In the genomic region with DNA sequence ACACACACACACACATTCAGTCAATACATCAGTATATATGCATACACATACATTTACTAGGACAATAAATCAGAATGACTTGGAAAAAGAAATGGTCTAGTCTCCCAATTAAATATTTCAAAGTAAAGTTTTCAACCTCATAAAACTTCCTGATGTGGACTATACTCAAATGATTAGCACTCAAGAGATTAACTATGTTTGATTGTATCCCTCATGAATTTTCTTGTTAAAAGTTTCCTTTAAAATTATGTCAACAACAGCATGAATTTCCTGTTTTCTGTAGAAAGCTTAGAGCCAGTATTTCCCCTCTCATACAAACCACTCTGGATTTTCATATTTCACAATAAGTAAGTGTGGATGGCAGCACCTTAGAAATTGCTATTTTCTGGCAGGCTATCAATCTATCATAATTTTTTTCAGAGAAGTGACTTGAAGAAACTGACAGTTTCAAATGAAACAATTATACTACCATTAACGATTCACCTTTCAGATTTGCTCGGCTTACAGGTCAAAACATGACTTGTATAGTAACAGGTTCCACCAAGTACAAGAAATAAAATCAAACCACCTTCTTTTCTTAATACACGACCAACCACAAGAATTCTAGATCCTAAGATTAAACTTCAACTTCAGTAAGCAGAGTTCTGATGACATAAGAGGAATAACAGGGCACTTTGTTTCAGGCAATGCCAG, we compare ENCODE assay signal across 10 cellular contexts. TPM values are rescaled to one million over a fixed set of nuclear protein-coding genes. Genes with fewer than 3 reads are reported as not detected.
A peak's percentile ranks its signal among the peaks of the same experiment; 100 is the strongest.
DNase-seq lines count a peak whose midpoint lies in the region; FAIRE-seq and TF ChIP-seq lines count a peak whose summit lies in the region.
"Had no signal": no experiment of that assay in that cellular context is flagged by ENCODE, and none has a peak within 500 bp of the region (broad histone marks: within the 10 kb centered on the region; RNA-seq: fewer than 3 reads in every experiment).

No MANE protein-coding gene starts in this region.

- no peak overlapping the region for H3K4me3 Mint-ChIP-seq in activated naive CD4-positive, alpha-beta T cell treated with anti-CD3 and anti-CD28 coated beads, Interleukin-2, amount 10 ng/mL, durations not matched to agents 7 days and 5 days
- H3K4me3 Mint-ChIP-seq in activated T-helper 2 cell treated with anti-CD3 and anti-CD28 coated beads, Interferon-gamma antibody, Interleukin-2, Interleukin-4, amounts not matched to agents 10 μg/mL and 5 μg/mL and 100 μg/mL, durations not matched to agents 14 hours and 24 hours and 36 hours (ENCODE audit: low read depth) = peak overlapping the region; percentile 8

- H3K27ac Mint-ChIP-seq in activated naive CD4-positive, alpha-beta T cell treated with anti-CD3 and anti-CD28 coated beads, Interleukin-2, amount 10 ng/mL, durations not matched to agents 7 days and 5 days = peak overlapping the region; percentile 64
- peak overlapping the region; percentile 72 for H3K27ac Mint-ChIP-seq in activated T-helper 2 cell treated with anti-CD3 and anti-CD28 coated beads, Interferon-gamma antibody, Interleukin-2, Interleukin-4, amounts not matched to agents 10 μg/mL and 5 μg/mL and 100 μg/mL, durations not matched to agents 14 hours and 24 hours and 36 hours

- no peak overlapping the region for H2AFZ ChIP-seq in keratinocyte (ENCODE audit: control insufficient read depth, low read length)

- H3K9me3 Mint-ChIP-seq in activated naive CD4-positive, alpha-beta T cell treated with anti-CD3 and anti-CD28 coated beads, Interleukin-2, amount 10 ng/mL, durations not matched to agents 7 days and 5 days = no peaks in the 10 kb centered on the region
- H3K9me3 Mint-ChIP-seq in activated T-helper 2 cell treated with anti-CD3 and anti-CD28 coated beads, Interferon-gamma antibody, Interleukin-2, Interleukin-4, amounts not matched to agents 10 μg/mL and 5 μg/mL and 100 μg/mL, durations not matched to agents 14 hours and 24 hours and 36 hours = no peaks in the 10 kb centered on the region

- CTCF ChIA-PET in activated naive CD4-positive, alpha-beta T cell treated with anti-CD3 and anti-CD28 coated beads, Interleukin-2, amount 10 ng/mL, durations not matched to agents 7 days and 5 days (lab: Charles Lee) = interaction anchor here (1.1 kb wide), 1 partner anchor 47 kb away, joined by 3 read pairs; no protein-coding TSS in a partner anchor

- FAIRE-seq in keratinocyte (lab: Jason Lieb, UNC) = peak; percentile 5

- H3K27me3 ChIP-seq in keratinocyte (ENCODE audit: control insufficient read depth, extremely low read depth, insufficient read depth, low read length) = no peaks in the 10 kb centered on the region

- H3K27me3 Mint-ChIP-seq in activated naive CD4-positive, alpha-beta T cell treated with anti-CD3 and anti-CD28 coated beads, Interleukin-2, amount 10 ng/mL, durations not matched to agents 7 days and 5 days = no peaks in the 10 kb centered on the region
- H3K27me3 Mint-ChIP-seq in activated T-helper 2 cell treated with anti-CD3 and anti-CD28 coated beads, Interferon-gamma antibody, Interleukin-2, Interleukin-4, amounts not matched to agents 10 μg/mL and 5 μg/mL and 100 μg/mL, durations not matched to agents 14 hours and 24 hours and 36 hours (ENCODE audit: low read depth) = no peaks in the 10 kb centered on the region

- H3K27ac ChIP-seq in keratinocyte (ENCODE audit: control insufficient read depth, insufficient read depth, low read length) (peak overlapping the region; percentile 36), urinary bladder (ENCODE audit: low read depth) (peak overlapping the region; percentile 10)

- no peak for DNase-seq in activated naive CD4-positive, alpha-beta T cell treated with anti-CD3 and anti-CD28 coated beads, Interleukin-2, amount 10 ng/mL, durations not matched to agents 7 days and 5 days
- no peak for DNase-seq in activated naive CD4-positive, alpha-beta T cell treated with anti-CD3 and anti-CD28 coated beads, Interleukin-2, amount 50 U/mL, for 16 hours
- no peak for DNase-seq in activated T-helper 2 cell treated with anti-CD3 and anti-CD28 coated beads, Interferon-gamma antibody, Interleukin-2, Interleukin-4, amounts not matched to agents 10 μg/mL and 5 μg/mL and 100 μg/mL, durations not matched to agents 14 hours and 24 hours and 36 hours (ENCODE audit: low spot score)
- DNase-seq in keratinocyte (ENCODE audit: low read depth, low spot score) (no peak), NCI-H2107 treated with DMSO at 0.1 percent for 48 hours (lab: John Stamatoyannopoulos, UW; ENCODE audit: unreplicated experiment) (no peak), AML-193 (lab: John Stamatoyannopoulos, UW) (no peak), SK-N-DZ (ENCODE audit: low spot score) (no peak)
- DNase-seq: NCI-H2029 had no signal

- no peaks in the 10 kb centered on the region for H3K9me1 ChIP-seq in keratinocyte (ENCODE audit: control insufficient read depth, extremely low read depth, insufficient read depth, low read length)

- no peaks in the 10 kb centered on the region for H3K9me3 ChIP-seq in keratinocyte (ENCODE audit: control insufficient read depth, low read depth, low read length)

- H3K9ac ChIP-seq in keratinocyte (ENCODE audit: control insufficient read depth, extremely low read depth, insufficient read depth, low read length) = no peak overlapping the region

- WGBS in urinary bladder = 68% methylated on average over 3 of the region's 3 CpGs

- H3K36me3 Mint-ChIP-seq in activated naive CD4-positive, alpha-beta T cell treated with anti-CD3 and anti-CD28 coated beads, Interleukin-2, amount 10 ng/mL, durations not matched to agents 7 days and 5 days = peaks cover 46% of the 10 kb centered on the region
- H3K36me3 Mint-ChIP-seq in activated T-helper 2 cell treated with anti-CD3 and anti-CD28 coated beads, Interferon-gamma antibody, Interleukin-2, Interleukin-4, amounts not matched to agents 10 μg/mL and 5 μg/mL and 100 μg/mL, durations not matched to agents 14 hours and 24 hours and 36 hours (ENCODE audit: low read depth) = peaks cover 74% of the 10 kb centered on the region

- intact Hi-C loops in activated T-helper 2 cell treated with anti-CD3 and anti-CD28 coated beads, Interferon-gamma antibody, Interleukin-2, Interleukin-4, amounts not matched to agents 10 μg/mL and 5 μg/mL and 100 μg/mL, durations not matched to agents 14 hours and 24 hours and 36 hours (cut with micrococcal nuclease) = loop anchor here (1.0 kb wide), 1 partner anchor 20 kb away; no protein-coding TSS in a partner anchor

- TF ChIP-seq CTCF in keratinocyte (optimal IDR thresholded peaks at IDR 0.05 in 1 of 3, IDR thresholded peaks at IDR 0.05 in 1 of 3, conservative IDR thresholded peaks at IDR 0.05 in 1 of 3; ENCODE audit: extremely low read depth in 1 of 3, insufficient read depth in 2 of 3, low read length in 3 of 3) = no peak

- no peak overlapping the region for H3K4me3 ChIP-seq in keratinocyte (ENCODE audit: control insufficient read depth in 2 of 3, extremely low read depth in 1 of 3, insufficient read depth in 2 of 3, low read depth in 1 of 3, low read length in 3 of 3)
- H3K4me3 ChIP-seq in urinary bladder (ENCODE audit: low read depth, low read length) = no peak overlapping the region
- H3K4me3 ChIP-seq: skin epidermis had no signal

- peak overlapping the region; percentile 49 for H3K4me2 ChIP-seq in keratinocyte (ENCODE audit: control insufficient read depth, extremely low read depth, insufficient read depth, low read depth, low read length)

- H3K4me1 Mint-ChIP-seq in activated naive CD4-positive, alpha-beta T cell treated with anti-CD3 and anti-CD28 coated beads, Interleukin-2, amount 10 ng/mL, durations not matched to agents 7 days and 5 days = peaks cover 36% of the 10 kb centered on the region
- peaks cover 43% of the 10 kb centered on the region for H3K4me1 Mint-ChIP-seq in activated T-helper 2 cell treated with anti-CD3 and anti-CD28 coated beads, Interferon-gamma antibody, Interleukin-2, Interleukin-4, amounts not matched to agents 10 μg/mL and 5 μg/mL and 100 μg/mL, durations not matched to agents 14 hours and 24 hours and 36 hours (ENCODE audit: low read depth)

- dilution Hi-C loops in keratinocyte (cut with MboI; ENCODE audit: extremely low pct_ligation_motif_present, low sequenced_read_pairs) = no loop called here

- H3K36me3 ChIP-seq in keratinocyte (ENCODE audit: control insufficient read depth in 2 of 2, extremely low read depth in 1 of 2, insufficient read depth in 2 of 2, low read length in 2 of 2) = peaks cover 0 to 3% of the 10 kb centered on the region in 2 experiments
- H3K36me3 ChIP-seq in urinary bladder (ENCODE audit: insufficient read depth) = peaks cover 2% of the 10 kb centered on the region

- peaks cover 2% of the 10 kb centered on the region for H3K79me2 ChIP-seq in keratinocyte (ENCODE audit: control insufficient read depth, insufficient read depth, low read length)

- H3K4me1 ChIP-seq in keratinocyte (ENCODE audit: control insufficient read depth, extremely low read depth, insufficient read depth, low read length) = peaks cover 26% of the 10 kb centered on the region
- H3K4me1 ChIP-seq in urinary bladder (ENCODE audit: insufficient read depth) = peaks cover 2% of the 10 kb centered on the region

- H4K20me1 ChIP-seq in keratinocyte (ENCODE audit: control insufficient read depth, extremely low read depth, insufficient read depth, low read length) = no peaks in the 10 kb centered on the region

RNA-seq across cellular contexts. Expression of gene ELK4, which starts 20.9 kb away (rescaled TPM):
- 68.8 and 80.3 TPM in 2 replicates for total RNA-seq in activated T-helper 2 cell treated with anti-CD3 and anti-CD28 coated beads, Interferon-gamma antibody, Interleukin-2, Interleukin-4, amounts not matched to agents 10 μg/mL and 5 μg/mL and 100 μg/mL, durations not matched to agents 14 hours and 24 hours and 36 hours
- polyA plus RNA-seq in keratinocyte = 4.5 to 8.6 TPM (median 7.3 TPM) in 3 replicates
- 15.3 TPM for polyA plus RNA-seq in keratinocyte (2011; ENCODE audit: low read depth)
- 3.4 and 6.3 TPM in 2 replicates for polyA plus RNA-seq in keratinocyte (2011; cell fraction: cytosol; rRNA removed)
- polyA plus RNA-seq in keratinocyte (2011; cell fraction: nucleus; rRNA removed) = 8.8 and 10.4 TPM in 2 replicates
- 7.4 TPM in 2 replicates for polyA plus RNA-seq in keratinocyte (2012; ENCODE audit: low replicate concordance)
- polyA minus RNA-seq in keratinocyte = 8.8 to 17.5 TPM (median 12.0 TPM) in 3 replicates
- 6.7 TPM for polyA minus RNA-seq in keratinocyte (2011; cell fraction: cytosol; rRNA and poly(A)+ RNA removed)
- 6.2 and 12.6 TPM in 2 replicates for polyA minus RNA-seq in keratinocyte (2011; cell fraction: nucleus; rRNA and poly(A)+ RNA removed)
- total RNA-seq in urinary bladder = 41.9 TPM
- polyA plus RNA-seq in urinary bladder = 5.6 TPM
- 4.4 and 5.7 TPM in 2 replicates for polyA plus RNA-seq in SK-N-DZ (2014; cell fraction: cytosol; rRNA removed)
- 5.3 and 8.4 TPM in 2 replicates for polyA plus RNA-seq in SK-N-DZ (2014; cell fraction: nucleus; rRNA removed)
